In genomic region chr11:65680192-65680743, GRCh38 we compare ENCODE assay signal across 31 cellular contexts.
"Had no signal": no experiment of that assay in that cellular context is flagged by ENCODE, and none has a peak within 500 bp of the region (broad histone marks: within the 10 kb centered on the region; RNA-seq: fewer than 3 reads in every experiment).

No MANE protein-coding gene starts in this region.

- H3K4me1 ChIP-seq: left lung, neural progenitor cell, parathyroid adenoma, tibial nerve, uterus had no signal

- H3K9me3 Mint-ChIP-seq: mesothelial cell of epicardium; naive B cell; natural killer cell; nephron progenitor cell; neural progenitor cell; stimulated activated memory B cell treated with anti-CD40 and anti-IgM and Interleukin-4, amounts not matched to agents 10 μg/mL and 1 μg/mL and 100 μg/mL, for 72 hours; stimulated activated naive CD8-positive, alpha-beta T cell treated with anti-CD3 and anti-CD28 coated beads, Interleukin-15, amount 100 ng/mL, for 72 hours; type B pancreatic cell had no signal

- DNase-seq: hippocampal formation; kidney glomerular epithelial cell; left cardiac atrium; left lung; mesendoderm; naive B cell; natural killer cell; nephron progenitor cell; occipital lobe; retina; right cardiac atrium; sigmoid colon; small intestine; stimulated activated CD4-positive, alpha-beta T cell treated with anti-CD3 and anti-CD28 coated beads, Interleukin-1b, Interleukin-23, amount 100 ng/mL, for 48 hours; stimulated activated CD4-positive, alpha-beta T cell treated with anti-CD3 and anti-CD28 coated beads, Interleukin-2, amount 100 ng/mL, for 48 hours; stimulated activated CD4-positive, alpha-beta T cell treated with anti-CD3 and anti-CD28 coated beads, Interleukin-4, amount 100 ng/mL, for 4 hours; stimulated activated CD8-positive, alpha-beta memory T cell treated with anti-CD3 and anti-CD28 coated beads, Interleukin-4, amount 100 ng/mL, for 48 hours; stimulated activated naive CD4-positive, alpha-beta T cell treated with Interleukin-2 at 50 U/mL for 16 hours; stimulated activated naive CD8-positive, alpha-beta T cell treated with anti-CD3 and anti-CD28 coated beads, Interleukin-15, amount 100 ng/mL, for 72 hours; substantia nigra; uterus had no signal

- H3K4me3 ChIP-seq: left lung, lung, neural progenitor cell, sigmoid colon, tibial nerve, uterus had no signal

- H3K36me3 ChIP-seq: left lung, neural progenitor cell, neutrophil, sigmoid colon, tibial nerve, uterus had no signal

- H3K4me1 Mint-ChIP-seq: mesothelial cell of epicardium; natural killer cell; nephron progenitor cell; neural progenitor cell; stimulated activated memory B cell treated with anti-CD40 and anti-IgM and Interleukin-4, amounts not matched to agents 10 μg/mL and 1 μg/mL and 100 μg/mL, for 72 hours; stimulated activated naive CD8-positive, alpha-beta T cell treated with anti-CD3 and anti-CD28 coated beads, Interleukin-15, amount 100 ng/mL, for 72 hours had no signal

- H2AFZ ChIP-seq: neural progenitor cell, parathyroid adenoma had no signal

- ATAC-seq: left cardiac atrium; left lung; natural killer cell; right cardiac atrium; stimulated activated memory B cell treated with anti-CD40 and anti-IgM and Interleukin-4, amounts not matched to agents 10 μg/mL and 1 μg/mL and 100 μg/mL, for 72 hours; stimulated activated naive CD8-positive, alpha-beta T cell treated with anti-CD3 and anti-CD28 coated beads, Interleukin-15, amount 100 ng/mL, for 72 hours had no signal

- H3K9me3 ChIP-seq: left lung, neutrophil, sigmoid colon, tibial nerve, uterus had no signal

- H3K27me3 Mint-ChIP-seq: naive B cell; stimulated activated memory B cell treated with anti-CD40 and anti-IgM and Interleukin-4, amounts not matched to agents 10 μg/mL and 1 μg/mL and 100 μg/mL, for 72 hours; stimulated activated naive CD8-positive, alpha-beta T cell treated with anti-CD3 and anti-CD28 coated beads, Interleukin-15, amount 100 ng/mL, for 72 hours had no signal

- H3K36me3 Mint-ChIP-seq: mesothelial cell of epicardium; naive B cell; natural killer cell; neural progenitor cell; stimulated activated memory B cell treated with anti-CD40 and anti-IgM and Interleukin-4, amounts not matched to agents 10 μg/mL and 1 μg/mL and 100 μg/mL, for 72 hours; type B pancreatic cell had no signal

- H3K4me3 Mint-ChIP-seq: mesothelial cell of epicardium; naive B cell; natural killer cell; nephron progenitor cell; neural progenitor cell; stimulated activated memory B cell treated with anti-CD40 and anti-IgM and Interleukin-4, amounts not matched to agents 10 μg/mL and 1 μg/mL and 100 μg/mL, for 72 hours; stimulated activated naive CD8-positive, alpha-beta T cell treated with anti-CD3 and anti-CD28 coated beads, Interleukin-15, amount 100 ng/mL, for 72 hours; type B pancreatic cell had no signal

- H3K79me2 ChIP-seq: parathyroid adenoma had no signal

- H3K9ac ChIP-seq: neural progenitor cell, parathyroid adenoma had no signal

- FAIRE-seq: keratinocyte, small intestine had no signal

- H3K4me2 ChIP-seq: neural progenitor cell had no signal

- H3K27ac Mint-ChIP-seq: mesothelial cell of epicardium; naive B cell; natural killer cell; nephron progenitor cell; neural progenitor cell; progenitor cell of endocrine pancreas; stimulated activated memory B cell treated with anti-CD40 and anti-IgM and Interleukin-4, amounts not matched to agents 10 μg/mL and 1 μg/mL and 100 μg/mL, for 72 hours; type B pancreatic cell had no signal

- H3K27ac ChIP-seq: left lung, neural progenitor cell, neutrophil, parathyroid adenoma, sigmoid colon, tibial nerve, uterus had no signal

- H3K27me3 ChIP-seq: left lung, neutrophil, sigmoid colon, tibial nerve, uterus had no signal
